ENCODE assay signal across 22 cellular contexts in the genomic region with DNA sequence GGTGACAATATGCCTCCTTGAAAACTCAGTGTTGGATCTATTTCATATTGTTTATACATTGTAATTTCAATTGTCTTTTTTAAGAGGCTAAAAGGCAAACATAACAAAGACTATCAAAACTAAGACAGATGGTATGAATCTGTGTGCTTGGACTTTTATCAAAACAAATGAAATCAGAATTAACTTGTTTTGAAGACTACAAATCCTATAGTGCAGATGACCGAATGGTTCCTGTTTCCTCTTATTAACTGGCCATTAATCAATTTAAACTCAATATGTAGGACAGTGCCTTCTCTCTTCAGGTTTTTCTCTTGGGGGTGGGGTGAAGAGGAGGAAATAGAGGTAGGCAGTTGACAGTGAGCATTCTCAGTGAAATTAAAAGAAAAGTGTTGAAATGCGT.
DNase-seq lines count a peak whose midpoint lies in the region; ATAC-seq and TF ChIP-seq lines count a peak whose summit lies in the region.
"Had no signal": no experiment of that assay in that cellular context is flagged by ENCODE, and none has a peak within 500 bp of the region (broad histone marks: within the 10 kb centered on the region; RNA-seq: fewer than 3 reads in every experiment).

No MANE protein-coding gene starts in this region.

- H3K27ac Mint-ChIP-seq in Calu3 (ENCODE audit: unreplicated experiment) (peak overlapping the region; percentile 51), nephron (peak overlapping the region; percentile 11 to 84 (median 67))
- H3K27ac Mint-ChIP-seq: CD8-positive, alpha-beta T cell had no signal

- H3K4me2 ChIP-seq in MM.1S (ENCODE audit: low read depth, low read length) = no peak overlapping the region
- H3K4me2 ChIP-seq: BLaER1 treated with 17β-estradiol and CSF1 and Interleukin-3, amounts not matched to agents 10 nM and 100 nM had no signal

- no peak overlapping the region for H3K4me3 Mint-ChIP-seq in Calu3 (ENCODE audit: low read depth, unreplicated experiment)
- no peak overlapping the region for H3K4me3 Mint-ChIP-seq in nephron
- H3K4me3 Mint-ChIP-seq: CD8-positive, alpha-beta T cell had no signal

- H3K36me3 ChIP-seq in MM.1S (replicated peaks; ENCODE audit: insufficient read depth, low read length) = no peaks in the 10 kb centered on the region
- H3K36me3 ChIP-seq: BLaER1 treated with 17β-estradiol and CSF1 and Interleukin-3, amounts not matched to agents 10 nM and 100 nM had no signal

- no peaks in the 10 kb centered on the region for H3K27me3 Mint-ChIP-seq in Calu3 (ENCODE audit: unreplicated experiment)
- H3K27me3 Mint-ChIP-seq in nephron (ENCODE audit: low read depth) = no peaks in the 10 kb centered on the region

- H3K9ac ChIP-seq in MM.1S (ENCODE audit: low read length) = no peak overlapping the region
- H3K9ac ChIP-seq: BLaER1 treated with 17β-estradiol and CSF1 and Interleukin-3, amounts not matched to agents 10 nM and 100 nM had no signal

- ATAC-seq in GM18511 (IDR thresholded peaks at IDR 0.05; ENCODE audit: unreplicated experiment) = no peak
- ATAC-seq: CD8-positive, alpha-beta T cell; K562; Panc1 had no signal

- H3F3A ChIP-seq in MM.1S (ENCODE audit: insufficient read depth, low read length) = no peaks in the 10 kb centered on the region

- TF ChIP-seq CTCF in Calu3 (IDR thresholded peaks at IDR 0.05; ENCODE audit: unreplicated experiment) (no peak), VCaP (conservative IDR thresholded peaks at IDR 0.05) (no peak), nephron (IDR thresholded peaks at IDR 0.05; ENCODE audit: unreplicated experiment in 3 of 3) (no peak), MM.1S (IDR thresholded peaks at IDR 0.05; ENCODE audit: low read length) (no peak)

- CTCF ChIA-PET in Calu3 (lab: Charles Lee) = no interaction called here

- no TSS peak for BruUV-seq in Calu3 (replicated peaks; lab: Mats Ljungman, UMichigan)

- H3K27ac ChIP-seq in VCaP (peak overlapping the region; percentile 56), MM.1S (ENCODE audit: low read length) (no peak overlapping the region)
- H3K27ac ChIP-seq: BLaER1 treated with 17β-estradiol and CSF1 and Interleukin-3, amounts not matched to agents 10 nM and 100 nM had no signal

- no peaks in the 10 kb centered on the region for H3K4me1 ChIP-seq in MM.1S (ENCODE audit: low read length)

- H3K4me1 Mint-ChIP-seq in Calu3 (ENCODE audit: low read depth, unreplicated experiment) (peaks cover 9% of the 10 kb centered on the region), nephron (peaks cover 34% of the 10 kb centered on the region)

- H3K9me2 ChIP-seq in MM.1S (replicated peaks; ENCODE audit: insufficient read depth, low read length) = no peaks in the 10 kb centered on the region

- H3K4me3 ChIP-seq in MM.1S (ENCODE audit: low read length) = no peak overlapping the region
- H3K4me3 ChIP-seq: BLaER1 treated with 17β-estradiol and CSF1 and Interleukin-3, amounts not matched to agents 10 nM and 100 nM; K562 had no signal

- H3K27me3 ChIP-seq in MM.1S (replicated peaks; ENCODE audit: insufficient read depth, low read length) = no peaks in the 10 kb centered on the region
- H3K27me3 ChIP-seq: BLaER1 treated with 17β-estradiol and CSF1 and Interleukin-3, amounts not matched to agents 10 nM and 100 nM had no signal

- H3K9me3 ChIP-seq in MM.1S (replicated peaks; ENCODE audit: insufficient read depth, low read length) = no peaks in the 10 kb centered on the region

- H3K79me2 ChIP-seq in MM.1S (ENCODE audit: low read length) = no peaks in the 10 kb centered on the region

- H2AFZ ChIP-seq in MM.1S (ENCODE audit: low read length) = no peak overlapping the region

- H3K36me3 Mint-ChIP-seq in Calu3 (ENCODE audit: insufficient read depth, unreplicated experiment) (no peaks in the 10 kb centered on the region), nephron (ENCODE audit: low read depth) (peaks cover 3% of the 10 kb centered on the region)
- H3K36me3 Mint-ChIP-seq: CD8-positive, alpha-beta T cell had no signal

- no peaks in the 10 kb centered on the region for H4K20me1 ChIP-seq in MM.1S (ENCODE audit: insufficient read depth, low read length)
- H4K20me1 ChIP-seq: BLaER1 treated with 17β-estradiol and CSF1 and Interleukin-3, amounts not matched to agents 10 nM and 100 nM had no signal

- H3K9me3 Mint-ChIP-seq in Calu3 (ENCODE audit: low read depth, unreplicated experiment) = peaks cover 4% of the 10 kb centered on the region
- peaks cover 9% of the 10 kb centered on the region for H3K9me3 Mint-ChIP-seq in nephron

- no peak for DNase-seq in Calu3
- peak; percentile 5 for DNase-seq in fibroblast of gingiva (ENCODE audit: low read depth)
- DNase-seq in HuH-7.5 (ENCODE audit: low spot score) = no peak
- no peak for DNase-seq in MM.1S
- no peak for DNase-seq in iPS-NIHi11 (ENCODE audit: low spot score)
- DNase-seq: 8988T; CD8-positive, alpha-beta T cell; DMS53; GDM1; NCI-H1436 treated with DMSO at 0.1 percent for 48 hours; NCI-H2029; NCI-H2171; NCI-H345; NCI-H524 treated with DMSO at 0.1 percent for 48 hours; NCI-H82; SIG-M5 had no signal

- intact Hi-C loops in Calu3 (cut with micrococcal nuclease; ENCODE audit: unreplicated experiment) = no loop called here
